Comparison of ENCODE assay signal across 1 cellular context in the genomic region with DNA sequence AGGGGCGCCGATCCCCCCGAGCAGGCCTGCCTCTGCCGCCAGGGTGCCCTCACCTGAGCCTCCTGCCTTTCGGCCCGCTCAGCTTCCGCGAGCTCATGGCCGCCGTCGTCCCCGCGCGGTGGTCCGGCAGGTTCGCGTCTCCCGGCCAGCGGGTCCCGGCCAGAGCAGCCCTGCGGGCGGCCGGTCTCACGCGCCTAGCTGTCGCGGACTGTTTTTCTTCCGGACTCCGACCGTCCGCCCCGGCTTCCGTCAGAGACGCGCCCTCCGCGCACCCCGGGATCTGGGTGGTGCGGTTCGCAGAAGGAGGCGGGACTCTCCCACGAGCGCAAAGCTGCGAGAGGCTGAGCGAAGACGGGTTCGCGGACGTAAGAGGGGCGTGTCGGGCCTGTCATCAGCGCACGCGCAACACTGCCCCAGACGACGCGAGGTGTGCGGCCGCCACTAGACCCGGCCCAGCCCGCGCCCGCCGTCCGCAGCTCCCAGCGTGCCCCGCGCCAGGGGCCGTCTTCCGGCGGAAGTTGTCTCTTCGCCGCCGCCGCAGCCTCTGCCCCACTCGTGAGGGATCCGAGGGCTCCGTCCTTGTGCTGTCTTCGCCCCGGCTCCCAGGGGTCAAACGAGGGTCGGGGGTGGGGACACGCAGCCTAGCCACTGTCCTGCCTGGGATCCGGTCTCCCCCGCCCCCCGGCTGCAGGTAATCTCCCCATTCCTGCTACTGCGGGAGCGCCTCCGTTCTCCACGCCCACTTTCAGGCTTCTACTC.
TF ChIP-seq lines count a peak whose summit lies in the region.

INPP5K (minus strand) TSS at position 210 of the 759 bp plus-strand sequence; CDS start at position 97, 113 bp downstream.

TF ChIP-seq in HepG2, 621 proteins besides CTCF, POLR2A, EP300 and RAD21 (continued from another document and continues in another):
- TF ChIP-seq, protein P1, sequence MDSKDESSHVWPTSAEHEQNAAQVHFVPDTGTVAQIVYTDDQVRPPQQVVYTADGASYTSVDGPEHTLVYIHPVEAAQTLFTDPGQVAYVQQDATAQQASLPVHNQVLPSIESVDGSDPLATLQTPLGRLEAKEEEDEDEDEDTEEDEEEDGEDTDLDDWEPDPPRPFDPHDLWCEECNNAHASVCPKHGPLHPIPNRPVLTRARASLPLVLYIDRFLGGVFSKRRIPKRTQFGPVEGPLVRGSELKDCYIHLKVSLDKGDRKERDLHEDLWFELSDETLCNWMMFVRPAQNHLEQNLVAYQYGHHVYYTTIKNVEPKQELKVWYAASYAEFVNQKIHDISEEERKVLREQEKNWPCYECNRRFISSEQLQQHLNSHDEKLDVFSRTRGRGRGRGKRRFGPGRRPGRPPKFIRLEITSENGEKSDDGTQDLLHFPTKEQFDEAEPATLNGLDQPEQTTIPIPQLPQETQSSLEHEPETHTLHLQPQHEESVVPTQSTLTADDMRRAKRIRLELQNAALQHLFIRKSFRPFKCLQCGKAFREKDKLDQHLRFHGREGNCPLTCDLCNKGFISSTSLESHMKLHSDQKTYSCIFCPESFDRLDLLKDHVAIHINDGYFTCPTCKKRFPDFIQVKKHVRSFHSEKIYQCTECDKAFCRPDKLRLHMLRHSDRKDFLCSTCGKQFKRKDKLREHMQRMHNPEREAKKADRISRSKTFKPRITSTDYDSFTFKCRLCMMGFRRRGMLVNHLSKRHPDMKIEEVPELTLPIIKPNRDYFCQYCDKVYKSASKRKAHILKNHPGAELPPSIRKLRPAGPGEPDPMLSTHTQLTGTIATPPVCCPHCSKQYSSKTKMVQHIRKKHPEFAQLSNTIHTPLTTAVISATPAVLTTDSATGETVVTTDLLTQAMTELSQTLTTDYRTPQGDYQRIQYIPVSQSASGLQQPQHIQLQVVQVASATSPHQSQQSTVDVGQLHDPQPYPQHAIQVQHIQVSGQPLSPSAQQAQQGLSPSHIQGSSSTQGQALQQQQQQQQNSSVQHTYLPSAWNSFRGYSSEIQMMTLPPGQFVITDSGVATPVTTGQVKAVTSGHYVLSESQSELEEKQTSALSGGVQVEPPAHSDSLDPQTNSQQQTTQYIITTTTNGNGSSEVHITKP (CRISPR knock-in tag; IDR thresholded peaks at IDR 0.05; ENCODE audit: low read depth): no peak
- TF ChIP-seq, protein P2, sequence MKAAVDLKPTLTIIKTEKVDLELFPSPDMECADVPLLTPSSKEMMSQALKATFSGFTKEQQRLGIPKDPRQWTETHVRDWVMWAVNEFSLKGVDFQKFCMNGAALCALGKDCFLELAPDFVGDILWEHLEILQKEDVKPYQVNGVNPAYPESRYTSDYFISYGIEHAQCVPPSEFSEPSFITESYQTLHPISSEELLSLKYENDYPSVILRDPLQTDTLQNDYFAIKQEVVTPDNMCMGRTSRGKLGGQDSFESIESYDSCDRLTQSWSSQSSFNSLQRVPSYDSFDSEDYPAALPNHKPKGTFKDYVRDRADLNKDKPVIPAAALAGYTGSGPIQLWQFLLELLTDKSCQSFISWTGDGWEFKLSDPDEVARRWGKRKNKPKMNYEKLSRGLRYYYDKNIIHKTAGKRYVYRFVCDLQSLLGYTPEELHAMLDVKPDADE (CRISPR knock-in tag; IDR thresholded peaks at IDR 0.05): no peak
- TF ChIP-seq SMC3 (IDR thresholded peaks at IDR 0.05; ENCODE audit: low read length) (no peak), KAT2B (IDR thresholded peaks at IDR 0.05; ENCODE audit: borderline replicate concordance, low read depth, low read length) (no peak), ZNF407 (CRISPR knock-in tag; IDR thresholded peaks at IDR 0.05; ENCODE audit: not compliant biosample characterization) (no peak), TGIF2 (CRISPR knock-in tag; IDR thresholded peaks at IDR 0.05) (peak; percentile 100), ZNF839 (CRISPR knock-in tag; IDR thresholded peaks at IDR 0.05; ENCODE audit: borderline replicate concordance) (no peak; the same call in 1 of the 2 replicates), SNAI1 (CRISPR knock-in tag; IDR thresholded peaks at IDR 0.05; ENCODE audit: borderline replicate concordance) (no peak), ZKSCAN5 (CRISPR knock-in tag; IDR thresholded peaks at IDR 0.05) (no peak), KAT8 (CRISPR knock-in tag; IDR thresholded peaks at IDR 0.05) (peak; percentile 94), ZNF251 (CRISPR knock-in tag; IDR thresholded peaks at IDR 0.05) (no peak), NFKB2 (CRISPR knock-in tag; IDR thresholded peaks at IDR 0.05; ENCODE audit: borderline replicate concordance) (0 out of 2 replicates have a peak, but pooled peaks have one; percentile 32), RNF2 (conservative IDR thresholded peaks at IDR 0.05; ENCODE audit: low read depth) (no peak), HNRNPUL1 (IDR thresholded peaks at IDR 0.05; ENCODE audit: low read depth, low read length) (no peak), ZNF549 (CRISPR knock-in tag; IDR thresholded peaks at IDR 0.05) (no peak), ZSCAN12 (CRISPR knock-in tag; IDR thresholded peaks at IDR 0.05) (no peak), CENPX (CRISPR knock-in tag; IDR thresholded peaks at IDR 0.05) (no peak), ZKSCAN8 (CRISPR knock-in tag; IDR thresholded peaks at IDR 0.05; ENCODE audit: borderline replicate concordance) (no peak), MIER2 (CRISPR knock-in tag; IDR thresholded peaks at IDR 0.05) (no peak), ZNF644 (CRISPR knock-in tag; IDR thresholded peaks at IDR 0.05; ENCODE audit: low read depth) (no peak), CBX1 (IDR thresholded peaks at IDR 0.05; ENCODE audit: low read depth) (no peak)
- TF ChIP-seq, protein P3, sequence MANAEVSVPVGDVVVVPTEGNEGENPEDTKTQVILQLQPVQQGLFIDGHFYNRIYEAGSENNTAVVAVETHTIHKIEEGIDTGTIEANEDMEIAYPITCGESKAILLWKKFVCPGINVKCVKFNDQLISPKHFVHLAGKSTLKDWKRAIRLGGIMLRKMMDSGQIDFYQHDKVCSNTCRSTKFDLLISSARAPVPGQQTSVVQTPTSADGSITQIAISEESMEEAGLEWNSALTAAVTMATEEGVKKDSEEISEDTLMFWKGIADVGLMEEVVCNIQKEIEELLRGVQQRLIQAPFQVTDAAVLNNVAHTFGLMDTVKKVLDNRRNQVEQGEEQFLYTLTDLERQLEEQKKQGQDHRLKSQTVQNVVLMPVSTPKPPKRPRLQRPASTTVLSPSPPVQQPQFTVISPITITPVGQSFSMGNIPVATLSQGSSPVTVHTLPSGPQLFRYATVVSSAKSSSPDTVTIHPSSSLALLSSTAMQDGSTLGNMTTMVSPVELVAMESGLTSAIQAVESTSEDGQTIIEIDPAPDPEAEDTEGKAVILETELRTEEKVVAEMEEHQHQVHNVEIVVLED (CRISPR knock-in tag; IDR thresholded peaks at IDR 0.05; ENCODE audit: borderline replicate concordance): peak; percentile 94
- TF ChIP-seq, protein P4, sequence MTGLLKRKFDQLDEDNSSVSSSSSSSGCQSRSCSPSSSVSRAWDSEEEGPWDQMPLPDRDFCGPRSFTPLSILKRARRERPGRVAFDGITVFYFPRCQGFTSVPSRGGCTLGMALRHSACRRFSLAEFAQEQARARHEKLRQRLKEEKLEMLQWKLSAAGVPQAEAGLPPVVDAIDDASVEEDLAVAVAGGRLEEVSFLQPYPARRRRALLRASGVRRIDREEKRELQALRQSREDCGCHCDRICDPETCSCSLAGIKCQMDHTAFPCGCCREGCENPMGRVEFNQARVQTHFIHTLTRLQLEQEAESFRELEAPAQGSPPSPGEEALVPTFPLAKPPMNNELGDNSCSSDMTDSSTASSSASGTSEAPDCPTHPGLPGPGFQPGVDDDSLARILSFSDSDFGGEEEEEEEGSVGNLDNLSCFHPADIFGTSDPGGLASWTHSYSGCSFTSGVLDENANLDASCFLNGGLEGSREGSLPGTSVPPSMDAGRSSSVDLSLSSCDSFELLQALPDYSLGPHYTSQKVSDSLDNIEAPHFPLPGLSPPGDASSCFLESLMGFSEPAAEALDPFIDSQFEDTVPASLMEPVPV (CRISPR knock-in tag; IDR thresholded peaks at IDR 0.05): peak; percentile 3; the same call in 1 of the 2 replicates
- TF ChIP-seq, protein P5, sequence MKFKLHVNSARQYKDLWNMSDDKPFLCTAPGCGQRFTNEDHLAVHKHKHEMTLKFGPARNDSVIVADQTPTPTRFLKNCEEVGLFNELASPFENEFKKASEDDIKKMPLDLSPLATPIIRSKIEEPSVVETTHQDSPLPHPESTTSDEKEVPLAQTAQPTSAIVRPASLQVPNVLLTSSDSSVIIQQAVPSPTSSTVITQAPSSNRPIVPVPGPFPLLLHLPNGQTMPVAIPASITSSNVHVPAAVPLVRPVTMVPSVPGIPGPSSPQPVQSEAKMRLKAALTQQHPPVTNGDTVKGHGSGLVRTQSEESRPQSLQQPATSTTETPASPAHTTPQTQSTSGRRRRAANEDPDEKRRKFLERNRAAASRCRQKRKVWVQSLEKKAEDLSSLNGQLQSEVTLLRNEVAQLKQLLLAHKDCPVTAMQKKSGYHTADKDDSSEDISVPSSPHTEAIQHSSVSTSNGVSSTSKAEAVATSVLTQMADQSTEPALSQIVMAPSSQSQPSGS (CRISPR knock-in tag; IDR thresholded peaks at IDR 0.05): no peak
- TF ChIP-seq, protein P6, sequence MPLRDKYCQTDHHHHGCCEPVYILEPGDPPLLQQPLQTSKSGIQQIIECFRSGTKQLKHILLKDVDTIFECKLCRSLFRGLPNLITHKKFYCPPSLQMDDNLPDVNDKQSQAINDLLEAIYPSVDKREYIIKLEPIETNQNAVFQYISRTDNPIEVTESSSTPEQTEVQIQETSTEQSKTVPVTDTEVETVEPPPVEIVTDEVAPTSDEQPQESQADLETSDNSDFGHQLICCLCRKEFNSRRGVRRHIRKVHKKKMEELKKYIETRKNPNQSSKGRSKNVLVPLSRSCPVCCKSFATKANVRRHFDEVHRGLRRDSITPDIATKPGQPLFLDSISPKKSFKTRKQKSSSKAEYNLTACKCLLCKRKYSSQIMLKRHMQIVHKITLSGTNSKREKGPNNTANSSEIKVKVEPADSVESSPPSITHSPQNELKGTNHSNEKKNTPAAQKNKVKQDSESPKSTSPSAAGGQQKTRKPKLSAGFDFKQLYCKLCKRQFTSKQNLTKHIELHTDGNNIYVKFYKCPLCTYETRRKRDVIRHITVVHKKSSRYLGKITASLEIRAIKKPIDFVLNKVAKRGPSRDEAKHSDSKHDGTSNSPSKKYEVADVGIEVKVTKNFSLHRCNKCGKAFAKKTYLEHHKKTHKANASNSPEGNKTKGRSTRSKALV (CRISPR knock-in tag; IDR thresholded peaks at IDR 0.05): no peak
- TF ChIP-seq, protein P7, sequence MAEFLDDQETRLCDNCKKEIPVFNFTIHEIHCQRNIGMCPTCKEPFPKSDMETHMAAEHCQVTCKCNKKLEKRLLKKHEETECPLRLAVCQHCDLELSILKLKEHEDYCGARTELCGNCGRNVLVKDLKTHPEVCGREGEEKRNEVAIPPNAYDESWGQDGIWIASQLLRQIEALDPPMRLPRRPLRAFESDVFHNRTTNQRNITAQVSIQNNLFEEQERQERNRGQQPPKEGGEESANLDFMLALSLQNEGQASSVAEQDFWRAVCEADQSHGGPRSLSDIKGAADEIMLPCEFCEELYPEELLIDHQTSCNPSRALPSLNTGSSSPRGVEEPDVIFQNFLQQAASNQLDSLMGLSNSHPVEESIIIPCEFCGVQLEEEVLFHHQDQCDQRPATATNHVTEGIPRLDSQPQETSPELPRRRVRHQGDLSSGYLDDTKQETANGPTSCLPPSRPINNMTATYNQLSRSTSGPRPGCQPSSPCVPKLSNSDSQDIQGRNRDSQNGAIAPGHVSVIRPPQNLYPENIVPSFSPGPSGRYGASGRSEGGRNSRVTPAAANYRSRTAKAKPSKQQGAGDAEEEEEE (CRISPR knock-in tag; IDR thresholded peaks at IDR 0.05; ENCODE audit: borderline replicate concordance): no peak
